Comparison of ENCODE assay signal across 8 cellular contexts in the genomic region with DNA sequence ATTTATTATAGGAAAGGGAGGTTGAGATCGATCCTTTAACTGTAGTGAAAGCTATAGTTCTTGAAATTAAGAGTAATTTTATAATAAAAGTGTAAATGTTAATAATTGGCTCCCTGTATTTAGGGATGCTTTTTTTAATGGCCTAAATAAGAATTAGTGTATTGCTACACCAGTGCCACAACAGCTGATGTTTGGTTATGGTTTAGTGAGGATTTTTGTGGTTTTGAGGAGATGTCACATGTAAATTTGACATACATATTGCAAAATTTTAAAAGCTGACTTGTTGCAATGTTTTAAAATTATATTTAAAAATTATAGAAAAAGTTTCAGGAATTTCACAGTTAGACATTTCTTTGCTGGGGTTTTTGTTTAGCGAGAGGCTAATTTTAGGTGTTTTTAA. TPM values are rescaled to one million over a fixed set of nuclear protein-coding genes. Genes with fewer than 3 reads are reported as not detected.
A peak's percentile ranks its signal among the peaks of the same experiment; 100 is the strongest.
DNase-seq lines count a peak whose midpoint lies in the region; ATAC-seq and TF ChIP-seq lines count a peak whose summit lies in the region.

No MANE protein-coding gene starts in this region.

- H3K9me3 ChIP-seq in muscle layer of duodenum (ENCODE audit: control insufficient read depth in 1 of 2, low read length in 2 of 2): no peaks in the 10 kb centered on the region

- H3K36me3 Mint-ChIP-seq in brain: peaks cover 30% of the 10 kb centered on the region

- no peak for DNase-seq in AG09309 (ENCODE audit: low read depth)
- DNase-seq in LHCN-M2 (ENCODE audit: low read depth): peak; percentile 68
- no peak for DNase-seq in caudate nucleus (lab: John Stamatoyannopoulos, UW)
- no peak for DNase-seq in substantia nigra (lab: John Stamatoyannopoulos, UW)
- DNase-seq in NCI-H2196 (lab: John Stamatoyannopoulos, UW; ENCODE audit: unreplicated experiment): no peak

- H3K4me3 ChIP-seq in AG09309 (ENCODE audit: control insufficient read depth, low read depth, low read length): peak overlapping the region; percentile 87
- peak overlapping the region; percentile 87 to 100 for H3K4me3 ChIP-seq in muscle layer of duodenum (ENCODE audit: low read depth in 1 of 2, low read length in 2 of 2)

- peaks cover 44% of the 10 kb centered on the region for H3K4me1 Mint-ChIP-seq in brain

- no peaks in the 10 kb centered on the region for H3K27me3 ChIP-seq in muscle layer of duodenum (ENCODE audit: low read depth, low read length)

- H3K4me3 Mint-ChIP-seq in brain: peak overlapping the region; percentile 85 to 95 (median 88)

- ATAC-seq in GM21381 (IDR thresholded peaks at IDR 0.05; ENCODE audit: unreplicated experiment): no peak

- peaks cover 0 to 25% of the 10 kb centered on the region in 2 donors for H3K36me3 ChIP-seq in muscle layer of duodenum (ENCODE audit: control insufficient read depth in 1 of 2, insufficient read depth in 2 of 2, low read length in 2 of 2)

- H3K27ac ChIP-seq in muscle layer of duodenum (ENCODE audit: low read length): peak overlapping the region; percentile 62
- no peak overlapping the region for H3K27ac ChIP-seq in caudate nucleus (ENCODE audit: low read depth, low read length)
- no peak overlapping the region for H3K27ac ChIP-seq in substantia nigra (ENCODE audit: low read depth, low read length, poor library complexity, severe bottlenecking)

- peak overlapping the region; percentile 76 to 98 (median 93) for H3K27ac Mint-ChIP-seq in brain

- peaks cover 0 to 3% (median 0%) of the 10 kb centered on the region in 5 experiments for H3K9me3 Mint-ChIP-seq in brain

- TF ChIP-seq CTCF in AG09309 (IDR thresholded peaks at IDR 0.05; ENCODE audit: control insufficient read depth, insufficient read depth, low read depth, low read length, missing control alignments) (no peak), brain (conservative IDR thresholded peaks at IDR 0.05) (no peak)

- peaks cover 26% of the 10 kb centered on the region for H3K27me3 Mint-ChIP-seq in brain

- peaks cover 5 to 10% of the 10 kb centered on the region in 2 donors for H3K4me1 ChIP-seq in muscle layer of duodenum (ENCODE audit: control insufficient read depth in 1 of 2, insufficient read depth in 2 of 2, low read length in 2 of 2)

RNA-seq across cellular contexts. Expression of a gene that starts 3.9 kb away (rescaled TPM):
- 6.3 and 8.6 TPM in 2 replicates for total RNA-seq in LHCN-M2 (2014; rRNA removed)
- polyA plus RNA-seq in LHCN-M2 (2012): 14.1 TPM
- polyA plus RNA-seq in brain (ENCODE audit: insufficient read depth, low read depth, low replicate concordance): 4.4 TPM
